Comparison of ENCODE assay signal across 17 cellular contexts in genomic region chr3:69328103-69328755, GRCh38. TPM values are rescaled to one million over a fixed set of nuclear protein-coding genes. Genes with fewer than 3 reads are reported as not detected.
DNase-seq lines count a peak whose midpoint lies in the region; ATAC-seq, FAIRE-seq and TF ChIP-seq lines count a peak whose summit lies in the region.
"Had no signal": no experiment of that assay in that cellular context is flagged by ENCODE, and none has a peak within 500 bp of the region (broad histone marks: within the 10 kb centered on the region; RNA-seq: fewer than 3 reads in every experiment).

No MANE protein-coding gene starts in this region.

- H3K27ac ChIP-seq in heart left ventricle (peak overlapping the region in 8 of 12 donors; percentile 0 to 85 (median 46)), thoracic aorta (peak overlapping the region; percentile 26 to 57), pancreas (no peak overlapping the region)
- H3K27ac ChIP-seq: parathyroid adenoma had no signal

- H3K9me3 ChIP-seq in heart left ventricle (no peaks in the 10 kb centered on the region), thoracic aorta (no peaks in the 10 kb centered on the region), pancreas (no peaks in the 10 kb centered on the region)
- H3K9me3 ChIP-seq: stomach had no signal

- H3K4me3 Mint-ChIP-seq in T-helper 2 cell treated with Interferon-gamma antibody and Interleukin-4, amounts not matched to agents 5 μg/mL and 100 μg/mL, for 36 hours = peak overlapping the region; percentile 73

- H3K36me3 ChIP-seq in heart left ventricle (no peaks in the 10 kb centered on the region), thoracic aorta (no peaks in the 10 kb centered on the region), pancreas (no peaks in the 10 kb centered on the region)
- H3K36me3 ChIP-seq: stomach had no signal

- 88 to 95% (median 92%) methylated on average over 3 of the region's 3 CpGs for WGBS in heart left ventricle, 4 donors
- 76 to 81% methylated on average over 3 of the region's 3 CpGs for WGBS in pancreas, 2 donors

- ATAC-seq in heart left ventricle = no peak
- ATAC-seq in left ventricle myocardium superior = no peak
- ATAC-seq in left colon = peak; percentile 95
- ATAC-seq in thoracic aorta (ENCODE audit: insufficient number of reproducible peaks, low FRiP score, low read depth) = no peak
- ATAC-seq in HG03520 (IDR thresholded peaks at IDR 0.05; ENCODE audit: unreplicated experiment) = no peak
- no peak for ATAC-seq in pancreas

- peaks cover 43% of the 10 kb centered on the region for H3K4me1 Mint-ChIP-seq in T-helper 2 cell treated with Interferon-gamma antibody and Interleukin-4, amounts not matched to agents 5 μg/mL and 100 μg/mL, for 36 hours (ENCODE audit: low read depth)

- no peak for FAIRE-seq in pancreas (lab: Jason Lieb, UNC)

- H3K4me1 ChIP-seq in heart left ventricle (peaks cover 0 to 91% (median 45%) of the 10 kb centered on the region in 12 donors), thoracic aorta (ENCODE audit: control insufficient read depth in 1 of 2, low read depth in 2 of 2) (peaks cover 27 to 43% of the 10 kb centered on the region in 2 donors), pancreas (no peaks in the 10 kb centered on the region)

- H3K4me3 ChIP-seq in heart left ventricle = no peak overlapping the region
- H3K4me3 ChIP-seq in thoracic aorta = no peak overlapping the region
- H3K4me3 ChIP-seq in pancreas = no peak overlapping the region
- H3K4me3 ChIP-seq: stomach had no signal

- TF ChIP-seq POLR2A in heart left ventricle (IDR thresholded peaks at IDR 0.05) = no peak

- H3K27ac Mint-ChIP-seq in T-helper 2 cell treated with Interferon-gamma antibody and Interleukin-4, amounts not matched to agents 5 μg/mL and 100 μg/mL, for 36 hours = peak overlapping the region; percentile 87

- H3K27me3 ChIP-seq in heart left ventricle = no peaks in the 10 kb centered on the region
- no peaks in the 10 kb centered on the region for H3K27me3 ChIP-seq in thoracic aorta (replicated peaks; ENCODE audit: insufficient read depth)
- H3K27me3 ChIP-seq in pancreas = no peaks in the 10 kb centered on the region
- H3K27me3 ChIP-seq: stomach had no signal

- no peaks in the 10 kb centered on the region for H3K27me3 Mint-ChIP-seq in T-helper 2 cell treated with Interferon-gamma antibody and Interleukin-4, amounts not matched to agents 5 μg/mL and 100 μg/mL, for 36 hours (ENCODE audit: low read depth)

- intact Hi-C loops in heart left ventricle (cut with DNase I) = loop anchor here in 6 of 10 donors (5.0 to 10.0 kb wide), 6 partner anchors 57 to 347 kb away; partner anchors contain the start of gene FRMD4B (in 1 of the 6)
- intact Hi-C loops in left ventricle myocardium superior (cut with micrococcal nuclease) = loop anchor here (10.0 kb wide), 1 partner anchor 347 kb away; no protein-coding TSS in a partner anchor
- intact Hi-C loops in left colon (cut with DNase I, micrococcal nuclease) = no loop called here
- intact Hi-C loops in pancreas (cut with DNase I) = no loop called here

- H3K9me3 Mint-ChIP-seq in T-helper 2 cell treated with Interferon-gamma antibody and Interleukin-4, amounts not matched to agents 5 μg/mL and 100 μg/mL, for 36 hours = no peaks in the 10 kb centered on the region
- H3K9me3 Mint-ChIP-seq: IgD-negative memory B cell had no signal

- DNase-seq in heart left ventricle (no peak), left ventricle myocardium superior (no peak), left colon (no peak), thoracic aorta (ENCODE audit: low spot score) (no peak), pancreas (no peak), RPMI8226 (no peak)
- DNase-seq in T-helper 2 cell treated with Interferon-gamma antibody and Interleukin-4, amounts not matched to agents 5 μg/mL and 100 μg/mL, for 36 hours (ENCODE audit: low spot score) = no peak
- DNase-seq: activated CD4-positive, CD25-positive, alpha-beta regulatory T cell; cortex of kidney; DMS 273 treated with DMSO at 0.1 percent for 48 hours; midbrain; NCI-H82; stomach; SW 1271 had no signal

- H3K36me3 Mint-ChIP-seq in T-helper 2 cell treated with Interferon-gamma antibody and Interleukin-4, amounts not matched to agents 5 μg/mL and 100 μg/mL, for 36 hours (ENCODE audit: low read depth) = no peaks in the 10 kb centered on the region
- H3K36me3 Mint-ChIP-seq: IgD-negative memory B cell had no signal

- TF ChIP-seq CTCF in heart left ventricle (IDR thresholded peaks at IDR 0.05) (no peak), thoracic aorta (IDR thresholded peaks at IDR 0.05) (no peak), pancreas (IDR thresholded peaks at IDR 0.05) (no peak)

RNA-seq across cellular contexts. Expression of gene FRMD4B, which starts 57.7 kb away (rescaled TPM):
- total RNA-seq in heart left ventricle (10 to 100 TPM in 7 of 9 donors, 1 to 10 TPM in 2; 7.2 to 42.8 (median 11.4) TPM), left ventricle myocardium superior (14.0 TPM), left colon (10 to 100 TPM; 27.6 to 37.4 TPM), thoracic aorta (10 to 100 TPM; 57.5 to 86.1 TPM), pancreas (10 to 100 TPM in 2 of 6 donors, 1 to 10 TPM in 4; 4.9 to 20.0 (median 9.3) TPM)
- polyA plus RNA-seq in heart left ventricle (1 to 10 TPM; 3.4 to 4.5 TPM), pancreas (1 to 10 TPM; 5.2 to 6.0 TPM)

Comparison
In these comparisons a context has a peak if more than half of its experiments do, and no peak if none do; other contexts are left out.
1. H3K27ac ChIP-seq: peak in heart left ventricle (8 of 12) and thoracic aorta (2 of 2); none in pancreas (0 of 4).
2. intact Hi-C loops: an anchor here in heart left ventricle (5.0 to 10.0 kb wide) and left ventricle myocardium superior (10.0 kb wide); none called in left colon and pancreas.